In genomic region chr9:130022566-130023146, GRCh38 we compare ENCODE assay signal across 14 cellular contexts. TPM values are rescaled to one million over a fixed set of nuclear protein-coding genes. Genes with fewer than 3 reads are reported as not detected.
A peak's percentile ranks its signal among the peaks of the same experiment; 100 is the strongest.
DNase-seq lines count a peak whose midpoint lies in the region; ATAC-seq, FAIRE-seq and TF ChIP-seq lines count a peak whose summit lies in the region.
"Had no signal": no experiment of that assay in that cellular context is flagged by ENCODE, and none has a peak within 500 bp of the region (broad histone marks: within the 10 kb centered on the region; RNA-seq: fewer than 3 reads in every experiment).

No MANE protein-coding gene starts in this region.

- DNase-seq in GM12891 (ENCODE audit: insufficient read length, low spot score) = no peak
- peak; percentile 31 for DNase-seq in natural killer cell treated with Interleukin-12 subunit alpha and Interleukin-12 subunit beta and Interleukin-15 and Interleukin-18, amount 100 ng/mL, for 72 hours (ENCODE audit: low spot score)
- DNase-seq in NCI-H748 treated with DMSO at 0.1 percent for 48 hours (lab: John Stamatoyannopoulos, UW) = no peak
- no peak for DNase-seq in MM.1S
- DNase-seq in GM03348 (ENCODE audit: low spot score) = no peak
- DNase-seq in D341Med (ENCODE audit: low spot score) = no peak
- DNase-seq: GOT3; lower lobe of right lung; stimulated activated CD4-positive, alpha-beta T cell treated with anti-CD3 and anti-CD28 coated beads, Interleukin-1b, Interleukin-23, amount 100 ng/mL, for 48 hours; T-helper 9 cell had no signal

- no peaks in the 10 kb centered on the region for H3K9me2 ChIP-seq in MM.1S (replicated peaks; ENCODE audit: insufficient read depth, low read length)

- peak overlapping the region; percentile 91 for H3K4me3 Mint-ChIP-seq in activated T-helper 17 cell treated with anti-CD3 and anti-CD28 coated beads, Interleukin-2, amount 50 U/mL, for 72 hours
- H3K4me3 Mint-ChIP-seq in natural killer cell treated with Interleukin-12 subunit alpha and Interleukin-12 subunit beta and Interleukin-15 and Interleukin-18, amount 100 ng/mL, for 72 hours = peak overlapping the region; percentile 67

- no peak for TF ChIP-seq CTCF in MM.1S (IDR thresholded peaks at IDR 0.05; ENCODE audit: low read length)

- H3K4me1 Mint-ChIP-seq in activated T-helper 17 cell treated with anti-CD3 and anti-CD28 coated beads, Interleukin-2, amount 50 U/mL, for 72 hours = peaks cover 53% of the 10 kb centered on the region
- peaks cover 52 to 66% of the 10 kb centered on the region in 2 donors for H3K4me1 Mint-ChIP-seq in natural killer cell treated with Interleukin-12 subunit alpha and Interleukin-12 subunit beta and Interleukin-15 and Interleukin-18, amount 100 ng/mL, for 72 hours (ENCODE audit: low read depth in 2 of 2)

- no peak overlapping the region for H3K4me3 ChIP-seq in BLaER1 treated with 17β-estradiol and CSF1 and Interleukin-3, amounts not matched to agents 10 nM and 100 nM
- H3K4me3 ChIP-seq in MM.1S (ENCODE audit: low read length) = no peak overlapping the region
- H3K4me3 ChIP-seq: lower lobe of right lung had no signal

- no peaks in the 10 kb centered on the region for H3K27me3 ChIP-seq in BLaER1 treated with 17β-estradiol and CSF1 and Interleukin-3, amounts not matched to agents 10 nM and 100 nM
- H3K27me3 ChIP-seq in MM.1S (replicated peaks; ENCODE audit: insufficient read depth, low read length) = no peaks in the 10 kb centered on the region

- peaks cover 0 to 97% (median 0%) of the 10 kb centered on the region in 11 experiments; a peak in 7 of 22 replicates for H4K20me1 ChIP-seq in BLaER1 treated with 17β-estradiol and CSF1 and Interleukin-3, amounts not matched to agents 10 nM and 100 nM
- H4K20me1 ChIP-seq in MM.1S (ENCODE audit: insufficient read depth, low read length) = no peaks in the 10 kb centered on the region

- H3F3A ChIP-seq in MM.1S (ENCODE audit: insufficient read depth, low read length) = no peaks in the 10 kb centered on the region

- H3K9ac ChIP-seq in BLaER1 treated with 17β-estradiol and CSF1 and Interleukin-3, amounts not matched to agents 10 nM and 100 nM = no peak overlapping the region; a peak in 1 of 22 replicates
- H3K9ac ChIP-seq in MM.1S (ENCODE audit: low read length) = no peak overlapping the region

- peaks cover 0 to 37% (median 0%) of the 10 kb centered on the region in 11 experiments; a peak in 6 of 22 replicates for H3K36me3 ChIP-seq in BLaER1 treated with 17β-estradiol and CSF1 and Interleukin-3, amounts not matched to agents 10 nM and 100 nM
- H3K36me3 ChIP-seq in MM.1S (replicated peaks; ENCODE audit: insufficient read depth, low read length) = no peaks in the 10 kb centered on the region
- H3K36me3 ChIP-seq: lower lobe of right lung had no signal

- H3K36me3 Mint-ChIP-seq in activated T-helper 17 cell treated with anti-CD3 and anti-CD28 coated beads, Interleukin-2, amount 50 U/mL, for 72 hours (ENCODE audit: low read depth) = peaks cover 100% of the 10 kb centered on the region
- no peaks in the 10 kb centered on the region for H3K36me3 Mint-ChIP-seq in natural killer cell treated with Interleukin-12 subunit alpha and Interleukin-12 subunit beta and Interleukin-15 and Interleukin-18, amount 100 ng/mL, for 72 hours

- H3K4me2 ChIP-seq in BLaER1 treated with 17β-estradiol and CSF1 and Interleukin-3, amounts not matched to agents 10 nM and 100 nM = peak overlapping the region in 7 of 11 experiments; percentile 5 to 59 (median 34); a peak in 8 of 22 replicates
- no peak overlapping the region for H3K4me2 ChIP-seq in MM.1S (ENCODE audit: low read depth, low read length)

- peaks cover 35% of the 10 kb centered on the region for H3K79me2 ChIP-seq in MM.1S (ENCODE audit: low read length)

- peak; percentile 20 for FAIRE-seq in GM12891 (lab: Jason Lieb, UNC)
- FAIRE-seq: bronchial epithelial cell, RCC 7860 had no signal

- peaks cover 18 to 79% (median 27%) of the 10 kb centered on the region in 10 experiments for H3K4me1 ChIP-seq in BLaER1 treated with 17β-estradiol and CSF1 and Interleukin-3, amounts not matched to agents 10 nM and 100 nM
- peaks cover 11% of the 10 kb centered on the region for H3K4me1 ChIP-seq in MM.1S (ENCODE audit: low read length)

- H3K9me3 ChIP-seq in BLaER1 treated with 17β-estradiol and CSF1 and Interleukin-3, amounts not matched to agents 10 nM and 100 nM (replicated peaks in 1 of 11) = peaks cover 0 to 4% (median 0%) of the 10 kb centered on the region in 11 experiments; a peak in 7 of 22 replicates
- no peaks in the 10 kb centered on the region for H3K9me3 ChIP-seq in MM.1S (replicated peaks; ENCODE audit: insufficient read depth, low read length)
- H3K9me3 ChIP-seq: lower lobe of right lung had no signal

- peak overlapping the region; percentile 96 for H3K27ac Mint-ChIP-seq in activated T-helper 17 cell treated with anti-CD3 and anti-CD28 coated beads, Interleukin-2, amount 50 U/mL, for 72 hours
- H3K27ac Mint-ChIP-seq in natural killer cell treated with Interleukin-12 subunit alpha and Interleukin-12 subunit beta and Interleukin-15 and Interleukin-18, amount 100 ng/mL, for 72 hours = peak overlapping the region; percentile 93 to 100

- no peak overlapping the region for H2AFZ ChIP-seq in MM.1S (ENCODE audit: low read length)

- no peaks in the 10 kb centered on the region for H3K27me3 Mint-ChIP-seq in activated T-helper 17 cell treated with anti-CD3 and anti-CD28 coated beads, Interleukin-2, amount 50 U/mL, for 72 hours
- no peaks in the 10 kb centered on the region for H3K27me3 Mint-ChIP-seq in natural killer cell treated with Interleukin-12 subunit alpha and Interleukin-12 subunit beta and Interleukin-15 and Interleukin-18, amount 100 ng/mL, for 72 hours

- no peak overlapping the region for H3K27ac ChIP-seq in BLaER1 treated with 17β-estradiol and CSF1 and Interleukin-3, amounts not matched to agents 10 nM and 100 nM
- H3K27ac ChIP-seq in MM.1S (ENCODE audit: low read length) = no peak overlapping the region
- H3K27ac ChIP-seq: lower lobe of right lung had no signal

- TF ChIP-seq POLR2A in GM12891 (IDR thresholded peaks at IDR 0.05; ENCODE audit: low read depth, low read length) = no peak; the same call in 1 of the 2 replicates

- H3K9me3 Mint-ChIP-seq in activated T-helper 17 cell treated with anti-CD3 and anti-CD28 coated beads, Interleukin-2, amount 50 U/mL, for 72 hours = no peaks in the 10 kb centered on the region
- no peaks in the 10 kb centered on the region for H3K9me3 Mint-ChIP-seq in natural killer cell treated with Interleukin-12 subunit alpha and Interleukin-12 subunit beta and Interleukin-15 and Interleukin-18, amount 100 ng/mL, for 72 hours

- no peak for ATAC-seq in activated T-helper 17 cell treated with anti-CD3 and anti-CD28 coated beads, Interleukin-2, amount 50 U/mL, for 72 hours (replicated peaks)
- peak in 1 of 2 donors; percentile 17 for ATAC-seq in natural killer cell treated with Interleukin-12 subunit alpha and Interleukin-12 subunit beta and Interleukin-15 and Interleukin-18, amount 100 ng/mL, for 72 hours

TF ChIP-seq in GM12891, 5 proteins besides CTCF, POLR2A, EP300 and RAD21:
- TF ChIP-seq TAF1 (IDR thresholded peaks at IDR 0.05; ENCODE audit: low read depth, low read length) (no peak), PAX5 (IDR thresholded peaks at IDR 0.05; ENCODE audit: insufficient read depth, low read length, severe bottlenecking) (no peak), SPI1 (IDR thresholded peaks at IDR 0.05; ENCODE audit: low read depth, low read length) (no peak)
TF ChIP-seq in GM12891: peak in this region for 0.

RNA-seq across cellular contexts. Expression of gene FNBP1, which starts 20.3 kb away (rescaled TPM):
- 209 TPM for polyA plus RNA-seq in GM12891 (2012; ENCODE audit: low read depth, missing spikeins)
- total RNA-seq in activated T-helper 17 cell treated with anti-CD3 and anti-CD28 coated beads, Interleukin-2, amount 50 U/mL, for 72 hours = 100 to 1,000 TPM; 173 to 492 TPM
- total RNA-seq in natural killer cell treated with Interleukin-12 subunit alpha and Interleukin-12 subunit beta and Interleukin-15 and Interleukin-18, amount 100 ng/mL, for 72 hours = 100 to 1,000 TPM; 124 to 141 TPM

RNA-seq across cellular contexts. Expression of gene GPR107, which starts 31.1 kb away (rescaled TPM):
- polyA plus RNA-seq in GM12891 (2012; ENCODE audit: low read depth, missing spikeins) = 9.8 TPM
- 10 to 100 TPM; 28.1 to 32.6 TPM for total RNA-seq in activated T-helper 17 cell treated with anti-CD3 and anti-CD28 coated beads, Interleukin-2, amount 50 U/mL, for 72 hours
- total RNA-seq in natural killer cell treated with Interleukin-12 subunit alpha and Interleukin-12 subunit beta and Interleukin-15 and Interleukin-18, amount 100 ng/mL, for 72 hours = 10 to 100 TPM; 32.6 to 32.8 TPM
